Comparison of ENCODE assay signal across 21 cellular contexts in genomic region chrX:121103381-121103780, GRCh38. TPM values are rescaled to one million over a fixed set of nuclear protein-coding genes. Genes with fewer than 3 reads are reported as not detected.
DNase-seq lines count a peak whose midpoint lies in the region; ATAC-seq, FAIRE-seq and TF ChIP-seq lines count a peak whose summit lies in the region.
"Had no signal": no experiment of that assay in that cellular context is flagged by ENCODE, and none has a peak within 500 bp of the region (broad histone marks: within the 10 kb centered on the region; RNA-seq: fewer than 3 reads in every experiment).

No MANE protein-coding gene starts in this region.

- no peak for TF ChIP-seq CTCF in bronchial epithelial cell (IDR thresholded peaks at IDR 0.05; ENCODE audit: insufficient read depth, low read length, severe bottlenecking)

- H3K36me3 ChIP-seq in bronchial epithelial cell (ENCODE audit: control insufficient read depth, insufficient read depth, low read length) = no peaks in the 10 kb centered on the region
- H3K36me3 ChIP-seq: HAP-1 had no signal

- ATAC-seq in HG03354 (IDR thresholded peaks at IDR 0.05; ENCODE audit: poor library complexity, severe bottlenecking, unreplicated experiment) = no peak
- ATAC-seq: CD8-positive, alpha-beta T cell had no signal

- peak; percentile 17 for DNase-seq in NCI-H82 (lab: John Stamatoyannopoulos, UW)
- no peak for DNase-seq in NCI-H82 treated with DMSO at 0.1 percent for 48 hours (lab: John Stamatoyannopoulos, UW; ENCODE audit: unreplicated experiment)
- DNase-seq in NCI-H524 (lab: John Stamatoyannopoulos, UW) = peak; percentile 29 to 71
- peak; percentile 0 for DNase-seq in bronchial epithelial cell (ENCODE audit: low read depth)
- DNase-seq in stromal cell of bone marrow (ENCODE audit: low read depth) = peak; percentile 8
- no peak for DNase-seq in NOMO-1 treated with dmso at 0.1 percent for 144 hours (lab: John Stamatoyannopoulos, UW; ENCODE audit: unreplicated experiment)
- DNase-seq in activated CD8-positive, alpha-beta memory T cell treated with anti-CD3 and anti-CD28 coated beads, Interleukin-2, amount 50 U/mL, for 4 hours = no peak
- DNase-seq: AML-193; C1 segment of cervical spinal cord; Calu3; CD8-positive, alpha-beta T cell; DMS79; KBM-7; NCI-H1105; NCI-H146; NCI-H510A; PC-9; RPMI8226; SHP77 had no signal

- no peak for FAIRE-seq in bronchial epithelial cell (lab: Jason Lieb, UNC)

- H3K4me3 ChIP-seq in bronchial epithelial cell (ENCODE audit: low read depth, low read length) = no peak overlapping the region
- H3K4me3 ChIP-seq: HAP-1, PC-9 had no signal

- no peaks in the 10 kb centered on the region for H3K27me3 ChIP-seq in bronchial epithelial cell (ENCODE audit: control insufficient read depth, insufficient read depth, low read length)

RNA-seq across cellular contexts. Expression of gene GLUD2, which starts 56.0 kb away (rescaled TPM):
- 0.51 and 0.53 TPM in 2 replicates for total RNA-seq in bronchial epithelial cell
- total RNA-seq: PC-9 had no signal

Comparison
In these comparisons a context has a peak if more than half of its experiments do, and no peak if none do; other contexts are left out.
1. DNase-seq: peak in NCI-H82 (single experiment), NCI-H524 (2 of 2), bronchial epithelial cell (single experiment) and stromal cell of bone marrow (single experiment); none in NCI-H82 treated with DMSO at 0.1 percent for 48 hours (single experiment), NOMO-1 treated with dmso at 0.1 percent for 144 hours (single experiment) and activated CD8-positive, alpha-beta memory T cell treated with anti-CD3 and anti-CD28 coated beads, Interleukin-2, amount 50 U/mL, for 4 hours (single experiment).